18 cellular contexts compared by ENCODE assay signal in the genomic region with DNA sequence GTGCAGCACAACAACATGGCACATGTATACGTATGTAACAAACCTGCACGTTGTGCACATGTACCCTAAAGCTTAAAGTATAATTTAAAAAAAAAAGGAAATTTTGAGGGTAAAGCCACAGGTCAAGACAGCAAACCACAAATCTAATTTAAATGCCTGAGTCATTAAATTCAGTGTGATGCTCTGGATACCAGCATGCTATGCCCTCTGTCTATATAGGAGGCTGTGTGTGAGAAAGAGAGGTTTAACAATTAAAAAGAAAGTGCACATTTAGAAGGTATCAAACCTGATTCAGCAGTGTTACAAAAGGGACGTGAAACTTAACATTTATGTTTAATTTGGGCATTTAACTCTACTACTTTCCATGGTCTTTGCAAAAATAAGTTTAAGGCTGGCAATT.
DNase-seq lines count a peak whose midpoint lies in the region; ATAC-seq and TF ChIP-seq lines count a peak whose summit lies in the region.
"Had no signal": no experiment of that assay in that cellular context is flagged by ENCODE, and none has a peak within 500 bp of the region (broad histone marks: within the 10 kb centered on the region; RNA-seq: fewer than 3 reads in every experiment).

No MANE protein-coding gene starts in this region.

- intact Hi-C loops in natural killer cell (cut with micrococcal nuclease), result no loop called here

- TF ChIP-seq CTCF in natural killer cell (IDR thresholded peaks at IDR 0.05), result no peak

- peaks cover 9% of the 10 kb centered on the region for H3K36me3 Mint-ChIP-seq in natural killer cell
- H3K36me3 Mint-ChIP-seq: CD4-positive, CD25-positive, alpha-beta regulatory T cell; CD8-positive, alpha-beta memory T cell; IgD-negative memory B cell had no signal

- peaks cover 8 to 10% of the 10 kb centered on the region in 2 donors for H3K9me3 Mint-ChIP-seq in natural killer cell

- H3K4me3 Mint-ChIP-seq in natural killer cell, result no peak overlapping the region
- H3K4me3 Mint-ChIP-seq: CD4-positive, CD25-positive, alpha-beta regulatory T cell; CD8-positive, alpha-beta memory T cell; IgD-negative memory B cell had no signal

- ATAC-seq in natural killer cell (no peak), GM21619 (IDR thresholded peaks at IDR 0.05; ENCODE audit: unreplicated experiment) (no peak)

- peak; percentile 7 for DNase-seq in HT1080 (ENCODE audit: low read depth)
- DNase-seq in M059J (ENCODE audit: low read depth), result peak; percentile 50
- peak; percentile 3 for DNase-seq in astrocyte of the hippocampus (ENCODE audit: low read depth, low spot score)
- peak; percentile 35 for DNase-seq in renal cortical epithelial cell (ENCODE audit: low read depth)
- DNase-seq in EL, result no peak
- no peak for DNase-seq in natural killer cell
- DNase-seq: ACHN; BE2C; C1 segment of cervical spinal cord; CD4-positive, CD25-positive, alpha-beta regulatory T cell; CD8-positive, alpha-beta memory T cell; COR-L47; DMS 273 treated with DMSO at 0.1 percent for 48 hours; DMS53; DND-41; GM23248 had no signal

- H3K4me1 Mint-ChIP-seq in natural killer cell, result no peaks in the 10 kb centered on the region
- H3K4me1 Mint-ChIP-seq: CD4-positive, CD25-positive, alpha-beta regulatory T cell; CD8-positive, alpha-beta memory T cell; IgD-negative memory B cell had no signal

- no peak overlapping the region for H3K27ac Mint-ChIP-seq in natural killer cell
- H3K27ac Mint-ChIP-seq: CD4-positive, CD25-positive, alpha-beta regulatory T cell; CD8-positive, alpha-beta memory T cell; IgD-negative memory B cell had no signal

- no peaks in the 10 kb centered on the region for H3K27me3 Mint-ChIP-seq in natural killer cell (ENCODE audit: low read depth in 2 of 2)
- H3K27me3 Mint-ChIP-seq: CD4-positive, CD25-positive, alpha-beta regulatory T cell; CD8-positive, alpha-beta memory T cell; IgD-negative memory B cell had no signal

Comparison
In these comparisons a context has a peak if more than half of its experiments do, and no peak if none do; other contexts are left out.
1. DNase-seq: peak in HT1080 (single experiment), M059J (single experiment), astrocyte of the hippocampus (single experiment) and renal cortical epithelial cell (single experiment); none in EL (single experiment) and natural killer cell (single experiment).